In the genomic region with DNA sequence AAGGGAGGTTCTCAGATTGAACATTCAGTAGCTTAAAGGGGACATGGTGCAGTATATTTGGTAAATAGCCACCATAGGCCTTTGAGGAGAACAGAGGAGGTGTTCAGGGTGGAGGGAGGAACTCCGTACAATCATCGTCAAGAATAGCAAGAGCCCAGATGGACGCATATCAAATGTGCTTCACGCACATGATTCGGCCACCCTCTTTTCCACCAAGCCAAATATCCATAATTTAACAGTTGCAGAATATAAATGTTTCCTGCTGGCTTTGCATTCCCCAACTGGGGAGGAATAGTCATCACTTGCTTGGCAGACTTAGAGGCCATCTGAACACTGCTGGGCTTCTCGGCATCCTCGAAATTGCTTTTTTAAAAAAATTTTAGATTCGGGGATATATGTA, we compare ENCODE assay signal across 9 cellular contexts.
"Had no signal": no experiment of that assay in that cellular context is flagged by ENCODE, and none has a peak within 500 bp of the region (broad histone marks: within the 10 kb centered on the region; RNA-seq: fewer than 3 reads in every experiment).

No MANE protein-coding gene starts in this region.

- DNase-seq: GM23248, GOT3, H7, H9, HCEC 1CT, HFFc6 had no signal

- FAIRE-seq: H1 had no signal

- H3K27ac Mint-ChIP-seq: GM23338, H9, HFFc6 had no signal

- H3K9me3 Mint-ChIP-seq: GM23338 had no signal

- H3K9me3 ChIP-seq: HAP-1 had no signal

- H3K4me3 Mint-ChIP-seq: GM23338, H9, HFFc6 had no signal

- H3K36me3 ChIP-seq: HAP-1 had no signal

- H3K4me1 ChIP-seq: HAP-1 had no signal

- H3K4me3 ChIP-seq: GM23248, GM23338, HAP-1 had no signal
